In the genomic region with DNA sequence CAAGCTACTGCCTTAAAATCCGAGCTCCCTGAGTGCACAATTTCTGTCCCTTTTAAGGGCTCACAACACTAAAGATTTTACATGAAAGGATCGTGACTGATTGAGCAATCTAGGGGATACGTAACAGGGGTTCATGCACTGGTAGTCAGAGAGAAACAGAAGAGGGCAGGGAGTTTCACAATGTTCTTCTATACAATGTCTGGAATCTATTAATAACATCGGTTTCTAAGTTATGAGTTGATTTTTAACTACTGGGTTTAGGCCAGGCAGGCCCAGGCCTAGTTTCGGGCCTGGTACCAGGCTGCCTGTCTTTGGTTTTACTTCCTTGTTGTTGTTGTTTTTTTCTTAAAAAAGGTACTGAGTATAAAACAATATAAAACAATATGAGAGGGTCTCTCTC, we compare ENCODE assay signal across 7 cellular contexts.
DNase-seq lines count a peak whose midpoint lies in the region; ATAC-seq and TF ChIP-seq lines count a peak whose summit lies in the region.
"Not testable (repeated sequence)": the region's sequence is repeated elsewhere in the genome, so short reads cannot be mapped to it uniquely, and the experiment has no call there.

No MANE protein-coding gene starts in this region.

- ATAC-seq in GM18517 (IDR thresholded peaks at IDR 0.05; ENCODE audit: unreplicated experiment) (peak; percentile 57), GM19324 (IDR thresholded peaks at IDR 0.05; ENCODE audit: low FRiP score, unreplicated experiment) (peak; percentile 38), GM21529 (IDR thresholded peaks at IDR 0.05; ENCODE audit: unreplicated experiment) (peak; percentile 50), HG03025 (IDR thresholded peaks at IDR 0.05; ENCODE audit: low FRiP score, unreplicated experiment) (peak; percentile 57), HG03469 (IDR thresholded peaks at IDR 0.05; ENCODE audit: unreplicated experiment) (peak; percentile 52)

- not testable (repeated sequence) for H2AFZ ChIP-seq in OCI-LY3 (ENCODE audit: low read depth, low read length)

- H3K27ac ChIP-seq in OCI-LY3 (ENCODE audit: low read length) = peak overlapping the region; percentile 32; the same call in 1 of the 2 replicates

- peaks cover 31% of the 10 kb centered on the region for H3K4me1 ChIP-seq in OCI-LY3 (ENCODE audit: low read length)

- H3K27me3 ChIP-seq in OCI-LY3 (ENCODE audit: low read depth, low read length) = not testable (repeated sequence)

- TF ChIP-seq CTCF in OCI-LY3 (IDR thresholded peaks at IDR 0.05; ENCODE audit: low read depth, low read length) = not testable (repeated sequence)

- not testable (repeated sequence) for H3K9me3 ChIP-seq in OCI-LY3 (ENCODE audit: insufficient read depth, low read length)

- DNase-seq in fibroblast of the conjunctiva (ENCODE audit: low read depth) = peak; percentile 64

- H3K36me3 ChIP-seq in OCI-LY3 (replicated peaks; ENCODE audit: low read depth, low read length) = not testable (repeated sequence)

- not testable (repeated sequence) for H3K79me2 ChIP-seq in OCI-LY3 (ENCODE audit: low read length)

- H3K9ac ChIP-seq in OCI-LY3 (ENCODE audit: low read length) = 0 out of 2 replicates have a peak overlapping the region, but pooled peaks have one; percentile 31

- not testable (repeated sequence) for H4K20me1 ChIP-seq in OCI-LY3 (ENCODE audit: insufficient read depth, low read length)

- peak overlapping the region; percentile 65 for H3K4me2 ChIP-seq in OCI-LY3 (ENCODE audit: low read length)

- peak overlapping the region; percentile 32 for H3K4me3 ChIP-seq in OCI-LY3 (ENCODE audit: low read length)

Comparison
In these comparisons a context has a peak if more than half of its experiments do, and no peak if none do; other contexts are left out.
1. Peak in every context shown above with its lines: DNase-seq, ATAC-seq, H3K4me3 ChIP-seq and H3K27ac ChIP-seq.